1 cellular context compared by ENCODE assay signal in genomic region chr3:156171517-156172267, GRCh38.
A peak's percentile ranks its signal among the peaks of the same experiment; 100 is the strongest.
TF ChIP-seq lines count a peak whose summit lies in the region.

No MANE protein-coding gene starts in this region.

TF ChIP-seq in HEK293, 187 proteins besides CTCF, POLR2A, EP300 and RAD21 (continued from another document):
- no peak for TF ChIP-seq PRDM2 (tag by site-specific recombination; IDR thresholded peaks at IDR 0.05; ENCODE audit: borderline replicate concordance)
- TF ChIP-seq KLF16 (tag by site-specific recombination; IDR thresholded peaks at IDR 0.05): no peak
- TF ChIP-seq ZNF112 (tag by site-specific recombination; IDR thresholded peaks at IDR 0.05): peak; percentile 64; the same call in 1 of the 2 replicates
- no peak for TF ChIP-seq KLF9 (tag by site-specific recombination; IDR thresholded peaks at IDR 0.05; ENCODE audit: low read depth)
- TF ChIP-seq ZNF16 (tag by site-specific recombination; IDR thresholded peaks at IDR 0.05; ENCODE audit: low read depth): no peak
